8 cellular contexts compared by ENCODE assay signal in genomic region chr13:28658796-28659610, GRCh38. TPM values are rescaled to one million over a fixed set of nuclear protein-coding genes. Genes with fewer than 3 reads are reported as not detected.
A peak's percentile ranks its signal among the peaks of the same experiment; 100 is the strongest.
DNase-seq lines count a peak whose midpoint lies in the region; ATAC-seq, FAIRE-seq and TF ChIP-seq lines count a peak whose summit lies in the region.

TSS of gene POMP (plus strand) at chr13:28659130. CDS start at chr13:28659185, 55 bp downstream.

- TF ChIP-seq CTCF in progenitor cell of endocrine pancreas (IDR thresholded peaks at IDR 0.05; ENCODE audit: unreplicated experiment) (no peak), upper lobe of right lung (IDR thresholded peaks at IDR 0.05) (no peak)

- H3K27ac ChIP-seq in upper lobe of right lung = peak within 1 kb of the TSS; percentile 91

- H3K4me3 Mint-ChIP-seq in T-helper 1 cell treated with Interleukin-12 subunit alpha and Interleukin-12 subunit beta and Interleukin-4 antibody, amounts not matched to agents 30 μg/mL and 1 μg/mL, for 36 hours = peak within 1 kb of the TSS; percentile 95
- peak within 1 kb of the TSS; percentile 97 for H3K4me3 Mint-ChIP-seq in progenitor cell of endocrine pancreas (ENCODE audit: low read depth)

- H3K9me3 Mint-ChIP-seq in T-helper 1 cell treated with Interleukin-12 subunit alpha and Interleukin-12 subunit beta and Interleukin-4 antibody, amounts not matched to agents 30 μg/mL and 1 μg/mL, for 36 hours = no peaks in the 10 kb centered on the region
- H3K9me3 Mint-ChIP-seq in progenitor cell of endocrine pancreas (ENCODE audit: low read depth) = no peaks in the 10 kb centered on the region

- no peaks in the 10 kb centered on the region for H3K27me3 ChIP-seq in upper lobe of right lung

- DNase-seq in GM12891 (ENCODE audit: insufficient read length, low spot score) (peak; percentile 79), NCI-H1417 (lab: John Stamatoyannopoulos, UW) (peak; percentile 80 to 86 (median 83)), amniotic stem cell (lab: John Stamatoyannopoulos, UW) (peak; percentile 91), left cardiac atrium (peak; percentile 96), progenitor cell of endocrine pancreas (ENCODE audit: low spot score, unreplicated experiment) (peak; percentile 74), upper lobe of right lung (peak; percentile 97)

- ATAC-seq in HG02678 (IDR thresholded peaks at IDR 0.05; ENCODE audit: unreplicated experiment) (peak; percentile 94), left cardiac atrium (peak; percentile 99), upper lobe of right lung (peak; percentile 99)

- H3K4me1 Mint-ChIP-seq in T-helper 1 cell treated with Interleukin-12 subunit alpha and Interleukin-12 subunit beta and Interleukin-4 antibody, amounts not matched to agents 30 μg/mL and 1 μg/mL, for 36 hours (ENCODE audit: low read depth) = peaks cover 34% of the 10 kb centered on the region
- H3K4me1 Mint-ChIP-seq in progenitor cell of endocrine pancreas (ENCODE audit: low read depth) = peaks cover 15% of the 10 kb centered on the region

- H3K27me3 Mint-ChIP-seq in T-helper 1 cell treated with Interleukin-12 subunit alpha and Interleukin-12 subunit beta and Interleukin-4 antibody, amounts not matched to agents 30 μg/mL and 1 μg/mL, for 36 hours (ENCODE audit: low read depth) = no peaks in the 10 kb centered on the region
- H3K27me3 Mint-ChIP-seq in progenitor cell of endocrine pancreas = no peaks in the 10 kb centered on the region

- H3K36me3 ChIP-seq in upper lobe of right lung = peaks cover 18% of the 10 kb centered on the region

- peak; percentile 97 for FAIRE-seq in GM12891 (lab: Jason Lieb, UNC)

- intact Hi-C loops in left cardiac atrium (cut with DNase I) (no loop called here), upper lobe of right lung (cut with DNase I) (no loop called here)

- H3K36me3 Mint-ChIP-seq in T-helper 1 cell treated with Interleukin-12 subunit alpha and Interleukin-12 subunit beta and Interleukin-4 antibody, amounts not matched to agents 30 μg/mL and 1 μg/mL, for 36 hours (ENCODE audit: low read depth) = peaks cover 22% of the 10 kb centered on the region
- peaks cover 3% of the 10 kb centered on the region for H3K36me3 Mint-ChIP-seq in progenitor cell of endocrine pancreas (ENCODE audit: insufficient read depth)

- no peaks in the 10 kb centered on the region for H3K9me3 ChIP-seq in upper lobe of right lung

- peaks cover 26% of the 10 kb centered on the region for H3K4me1 ChIP-seq in upper lobe of right lung

- peak within 1 kb of the TSS; percentile 97 for H3K27ac Mint-ChIP-seq in T-helper 1 cell treated with Interleukin-12 subunit alpha and Interleukin-12 subunit beta and Interleukin-4 antibody, amounts not matched to agents 30 μg/mL and 1 μg/mL, for 36 hours
- H3K27ac Mint-ChIP-seq in progenitor cell of endocrine pancreas = peak within 1 kb of the TSS; percentile 96

- peak within 1 kb of the TSS; percentile 83 for H3K4me3 ChIP-seq in upper lobe of right lung

- peak; percentile 95 for TF ChIP-seq POLR2A in GM12891 (IDR thresholded peaks at IDR 0.05; ENCODE audit: low read depth, low read length)

TF ChIP-seq in GM12891, 5 proteins besides CTCF, POLR2A, EP300 and RAD21:
- peak; percentile 92 for TF ChIP-seq POU2F2 (IDR thresholded peaks at IDR 0.05; ENCODE audit: low read depth, low read length)
- no peak for TF ChIP-seq PAX5 (IDR thresholded peaks at IDR 0.05; ENCODE audit: insufficient read depth, low read length, severe bottlenecking)
- TF ChIP-seq POLR2AphosphoS5 (IDR thresholded peaks at IDR 0.05; ENCODE audit: low read depth, low read length) = peak; percentile 96
- peak; percentile 73 for TF ChIP-seq SPI1 (IDR thresholded peaks at IDR 0.05; ENCODE audit: low read depth, low read length)
- TF ChIP-seq TAF1 (IDR thresholded peaks at IDR 0.05; ENCODE audit: low read depth, low read length) = peak; percentile 81

RNA-seq across cellular contexts. Expression of gene POMP, which starts in this region (rescaled TPM):
- polyA plus RNA-seq in GM12891 (2012; ENCODE audit: low read depth, missing spikeins) = 178 TPM
- total RNA-seq in left cardiac atrium (100 to 1,000 TPM in 1 of 2 donors, 10 to 100 TPM in 1; 86.1 to 103 TPM), progenitor cell of endocrine pancreas (58.9 and 60.9 TPM in 2 replicates), upper lobe of right lung (56.5 TPM)

Comparison
In these comparisons a context has a peak if more than half of its experiments do, and no peak if none do; other contexts are left out.
1. Peak in every context shown above with its lines: DNase-seq, ATAC-seq, H3K4me3 ChIP-seq and H3K27ac ChIP-seq.